ENCODE assay signal across 1 cellular context in genomic region chr15:101023501-101024110, GRCh38.
TF ChIP-seq lines count a peak whose summit lies in the region.

No MANE protein-coding gene starts in this region.

TF ChIP-seq in HepG2, 621 proteins besides CTCF, POLR2A, EP300 and RAD21 (continued from another document):
- TF ChIP-seq AKNA (CRISPR knock-in tag; IDR thresholded peaks at IDR 0.05; ENCODE audit: borderline replicate concordance) (no peak), MED13 (CRISPR knock-in tag; IDR thresholded peaks at IDR 0.05) (no peak), IKZF1 (IDR thresholded peaks at IDR 0.05) (no peak), STAG1 (CRISPR knock-in tag; IDR thresholded peaks at IDR 0.05) (no peak), ZGPAT (CRISPR knock-in tag; IDR thresholded peaks at IDR 0.05) (no peak)
